15 cellular contexts compared by ENCODE assay signal in genomic region chrX:13692771-13693231, GRCh38. TPM values are rescaled to one million over a fixed set of nuclear protein-coding genes. Genes with fewer than 3 reads are reported as not detected.
DNase-seq lines count a peak whose midpoint lies in the region; ATAC-seq, FAIRE-seq and TF ChIP-seq lines count a peak whose summit lies in the region.
"Had no signal": no experiment of that assay in that cellular context is flagged by ENCODE, and none has a peak within 500 bp of the region (broad histone marks: within the 10 kb centered on the region; RNA-seq: fewer than 3 reads in every experiment).

No MANE protein-coding gene starts in this region.

- H3F3A ChIP-seq in GM23248 (ENCODE audit: insufficient read depth): no peaks in the 10 kb centered on the region

- peak overlapping the region in 1 of 2 donors; percentile 27 for H3K4me3 Mint-ChIP-seq in CD14-positive monocyte
- H3K4me3 Mint-ChIP-seq in naive thymus-derived CD8-positive, alpha-beta T cell: peak overlapping the region in 8 of 10 donors; percentile 15 to 71 (median 30)

- H3K79me2 ChIP-seq in GM23248 (ENCODE audit: insufficient read depth) (peaks cover 89% of the 10 kb centered on the region), GM12878 (ENCODE audit: control insufficient read depth, insufficient read depth, low read length) (peaks cover 89% of the 10 kb centered on the region)

- no peaks in the 10 kb centered on the region for H3K9me2 ChIP-seq in GM23248 (ENCODE audit: insufficient read depth)

- H3K36me3 ChIP-seq in GM23248 (ENCODE audit: low read depth) (no peaks in the 10 kb centered on the region), GM12878 (ENCODE audit: control insufficient read depth in 2 of 2, insufficient read depth in 2 of 2, low read length in 1 of 2) (no peaks in the 10 kb centered on the region; a peak in 1 of 4 replicates)
- H3K36me3 ChIP-seq: upper lobe of left lung had no signal

- H3K27me3 ChIP-seq in GM23248 (replicated peaks; ENCODE audit: insufficient read depth) (no peaks in the 10 kb centered on the region), GM12878 (replicated peaks in 1 of 2; ENCODE audit: control insufficient read depth in 2 of 2, insufficient read depth in 2 of 2, low read length in 1 of 2) (no peaks in the 10 kb centered on the region)
- H3K27me3 ChIP-seq: upper lobe of left lung had no signal

- SMC1A ChIA-PET in GM12878 (lab: Charles Lee; ENCODE audit: uncharacterized antibody, unreplicated experiment): interaction anchor here (1.0 to 13.8 kb wide), 8 partner anchors 16 to 65 kb away, joined by 3 to 198 read pairs (median 60); partner anchors contain the start of genes OFD1 and TRAPPC2

- H3K27ac Mint-ChIP-seq in CD14-positive monocyte: peak overlapping the region in 5 of 7 donors; percentile 8 to 81 (median 62)
- peak overlapping the region in 8 of 10 donors; percentile 1 to 88 (median 67) for H3K27ac Mint-ChIP-seq in naive thymus-derived CD8-positive, alpha-beta T cell

- in situ Hi-C loops in GM23248 (cut with MboI): no loop called here
- in situ Hi-C loops in GM12878 (cut with MboI): no loop called here

- no peak for FAIRE-seq in GM12878 (lab: Jason Lieb, UNC)

- RAD21 ChIA-PET in GM12878 (lab: Charles Lee; ENCODE audit: unreplicated experiment): interaction anchor here (1.4 to 11.4 kb wide), 10 partner anchors 22 to 606 kb away, joined by 3 to 201 read pairs (median 23); partner anchors contain the start of genes OFD1, TCEANC and TRAPPC2

- peaks cover 63% of the 10 kb centered on the region for H3K4me1 Mint-ChIP-seq in CD14-positive monocyte
- peaks cover 26 to 77% (median 66%) of the 10 kb centered on the region in 4 donors for H3K4me1 Mint-ChIP-seq in naive thymus-derived CD8-positive, alpha-beta T cell

- H3K9me3 ChIP-seq in GM23248 (ENCODE audit: low read depth): no peaks in the 10 kb centered on the region
- H3K9me3 ChIP-seq in GM12878 (replicated peaks; ENCODE audit: control insufficient read depth, insufficient read depth, low read length): no peaks in the 10 kb centered on the region; the same call in 2 of the 3 replicates
- H3K9me3 ChIP-seq: upper lobe of left lung had no signal

- CTCF ChIA-PET in GM12878 (lab: Yijun Ruan, JAX): interaction anchor here (1.3 to 10.2 kb wide), 5 partner anchors 23 to 63 kb away, joined by 3 to 89 read pairs (median 10); partner anchors contain the start of genes OFD1 and TRAPPC2

- peaks cover 0 to 3% of the 10 kb centered on the region in 2 donors for H3K36me3 Mint-ChIP-seq in CD14-positive monocyte
- peaks cover 0 to 6% (median 5%) of the 10 kb centered on the region in 3 donors for H3K36me3 Mint-ChIP-seq in naive thymus-derived CD8-positive, alpha-beta T cell

- peaks cover 28% of the 10 kb centered on the region for H3K4me1 ChIP-seq in GM23248 (ENCODE audit: insufficient read depth)
- H3K4me1 ChIP-seq in GM12878 (ENCODE audit: control insufficient read depth, insufficient read depth, low read length): peaks cover 24% of the 10 kb centered on the region

- ATAC-seq in GM12878 (no peak), GM18870 (IDR thresholded peaks at IDR 0.05; ENCODE audit: unreplicated experiment) (no peak)
- ATAC-seq in naive thymus-derived CD8-positive, alpha-beta T cell: no peak

- 0 out of 2 replicates have a peak overlapping the region, but pooled peaks have one; percentile 33 for H3K27ac ChIP-seq in GM23248
- H3K27ac ChIP-seq in GM12878 (ENCODE audit: control insufficient read depth, insufficient read depth): peak overlapping the region; percentile 69

- TF ChIP-seq CTCF in CD14-positive monocyte (IDR thresholded peaks at IDR 0.05): no peak
- TF ChIP-seq CTCF in GM12878 (IDR thresholded peaks at IDR 0.05 in 2 of 3, conservative IDR thresholded peaks at IDR 0.05 in 1 of 3; ENCODE audit: control insufficient read depth in 2 of 3, extremely low read depth in 1 of 3, insufficient read depth in 1 of 3, low read depth in 3 of 3, low read length in 3 of 3): no peak

- peaks cover 0 to 34% (median 0%) of the 10 kb centered on the region in 3 donors for H3K27me3 Mint-ChIP-seq in CD14-positive monocyte (ENCODE audit: low read depth in 3 of 3)
- H3K27me3 Mint-ChIP-seq in naive thymus-derived CD8-positive, alpha-beta T cell: no peaks in the 10 kb centered on the region

- peaks cover 0 to 6% (median 0%) of the 10 kb centered on the region in 7 donors for H3K9me3 Mint-ChIP-seq in CD14-positive monocyte
- H3K9me3 Mint-ChIP-seq in naive thymus-derived CD8-positive, alpha-beta T cell: peaks cover 0 to 4% (median 0%) of the 10 kb centered on the region in 9 donors

- BruUV-seq in GM12878 (replicated peaks; lab: Mats Ljungman, UMichigan): no TSS peak

- H3K9ac ChIP-seq in GM23248 (no peak overlapping the region), GM12878 (ENCODE audit: control insufficient read depth, insufficient read depth, low read length) (peak overlapping the region; percentile 67)

- TF ChIP-seq EP300 in GM12878 (IDR thresholded peaks at IDR 0.05; ENCODE audit: borderline replicate concordance in 1 of 2, control insufficient read depth in 1 of 2, low read depth in 2 of 2, low read length in 2 of 2): no peak

- TF ChIP-seq POLR2A in GM12878 (IDR thresholded peaks at IDR 0.05; ENCODE audit: low read depth, low read length): no peak

- TF ChIP-seq RAD21 in GM12878 (IDR thresholded peaks at IDR 0.05; ENCODE audit: insufficient read depth, low read depth, low read length): no peak

- 64 to 65% methylated on average over 5 of the region's 5 CpGs for WGBS in GM23248 (ENCODE audit: low coverage in 1 of 2, low lambda C conversion rate in 2 of 2, missing lambda C conversion rate in 2 of 2), 2 experiments
- WGBS in GM12878 (ENCODE audit: insufficient coverage, insufficient replicate concordance, low lambda C conversion rate, missing lambda C conversion rate): 30% methylated on average over 5 of the region's 5 CpGs

- intact Hi-C loops in CD14-positive monocyte (cut with micrococcal nuclease): loop anchor here (5.0 to 10.0 kb wide), 2 partner anchors 40 to 1182 kb away; partner anchors contain the start of genes FANCB (in 1 of the 2), MOSPD2 (in 1 of the 2) and TCEANC (in 1 of the 2)
- intact Hi-C loops in GM12878 (cut with micrococcal nuclease; ENCODE audit: unreplicated experiment): loop anchor here (1.0 to 10.0 kb wide), 2 partner anchors 34 to 738 kb away; no protein-coding TSS in a partner anchor

- H4K20me1 ChIP-seq in GM23248 (ENCODE audit: insufficient read depth) (peaks cover 7% of the 10 kb centered on the region; the same call in 1 of the 2 replicates), GM12878 (ENCODE audit: control insufficient read depth, insufficient read depth) (0 out of 2 replicates have a peak, but pooled peaks cover 2% of the 10 kb centered on the region)

- DNase-seq in CD14-positive monocyte (ENCODE audit: low spot score) (no peak), GM23248 (no peak), GM12878 (ENCODE audit: low read depth, low spot score) (no peak), NCI-H2196 treated with DMSO at 0.1 percent for 48 hours (lab: John Stamatoyannopoulos, UW; ENCODE audit: unreplicated experiment) (no peak), C1 segment of cervical spinal cord (lab: John Stamatoyannopoulos, UW) (no peak), HPDE6-E6E7 (ENCODE audit: extremely low spot score) (no peak)
- DNase-seq in naive thymus-derived CD8-positive, alpha-beta T cell: no peak
- DNase-seq: caudate nucleus; DMS79; hippocampal formation; NCI-H2029 treated with DMSO at 0.1 percent for 48 hours; Right ventricle myocardium superior; stimulated activated CD4-positive, alpha-beta T cell treated with anti-CD3 and anti-CD28 coated beads, Interleukin-4, amount 100 ng/mL, for 4 hours; upper lobe of left lung had no signal

- H2AFZ ChIP-seq in GM23248 (no peak overlapping the region), GM12878 (ENCODE audit: control insufficient read depth, low read depth, low read length) (no peak overlapping the region)

- H3K4me3 ChIP-seq in GM23248 (no peak overlapping the region), GM12878 (peak overlapping the region; percentile 66)
- H3K4me3 ChIP-seq: upper lobe of left lung had no signal

- POLR2A ChIA-PET in GM12878 (lab: Charles Lee): interaction anchor here (0.8 to 10.2 kb wide), 6 partner anchors 22 to 69 kb away, joined by 3 to 130 read pairs (median 6); partner anchors contain the start of genes OFD1 and TRAPPC2
- POLR2A ChIA-PET in naive thymus-derived CD8-positive, alpha-beta T cell (lab: Charles Lee): no interaction called here

- H3K4me2 ChIP-seq in GM23248 (ENCODE audit: unreplicated experiment) (no peak overlapping the region), GM12878 (ENCODE audit: control insufficient read depth, insufficient read depth) (peak overlapping the region; percentile 78)

RNA-seq across cellular contexts. Expression of gene RAB9A, which starts 3.9 kb away (rescaled TPM):
- 10 to 100 TPM; 30.8 to 38.1 TPM for polyA plus RNA-seq in CD14-positive monocyte
- total RNA-seq in GM23248 (2014; rRNA removed; shearing (Covaris generic)): 18.6 and 38.9 TPM in 2 replicates
- polyA plus RNA-seq in GM23248 (2016; fragmentation: Nextera tagmentation; extraction: Ambion mirVana): 38.9 and 40.4 TPM in 2 replicates
- 34.3 and 39.0 TPM in 2 replicates for total RNA-seq in GM12878 (2013; cell fraction: nucleolus; rRNA removed)
- 42.1 and 54.1 TPM in 2 replicates for total RNA-seq in GM12878 (2014; rRNA removed)
- total RNA-seq in GM12878 (2014; rRNA removed; fragmentation: Illumina TruSeq; extraction: Trizol): 50.5 and 53.1 TPM in 2 replicates
- 43.2 and 44.2 TPM in 2 replicates for total RNA-seq in GM12878 (2021)
- 21.1 TPM for polyA plus RNA-seq in GM12878 (2011; ENCODE audit: low read depth)
- 142 and 180 TPM in 2 replicates for polyA plus RNA-seq in GM12878 (2011; rRNA removed)
- polyA plus RNA-seq in GM12878 (2011; cell fraction: cytosol; rRNA removed): 58.5 and 62.9 TPM in 2 replicates
- polyA plus RNA-seq in GM12878 (2011; cell fraction: nucleus; rRNA removed): 50.2 and 59.5 TPM in 2 replicates
- polyA plus RNA-seq in GM12878 (2012): 31.9 and 49.2 TPM in 2 replicates
- 47.0 and 68.3 TPM in 2 replicates for polyA plus RNA-seq in GM12878 (2014; fragmentation: Illumina TruSeq; extraction: Trizol)
- 10 to 100 TPM; 49.2 to 49.3 TPM for polyA plus RNA-seq in GM12878 (2014; fragmentation: Nextera tagmentation; extraction: Ambion mirVana)
- polyA plus RNA-seq in GM12878 (2014; rRNA removed): 52.4 and 64.6 TPM in 2 replicates
- polyA plus RNA-seq in GM12878 (2016; fragmentation: Nextera tagmentation; extraction: Ambion mirVana): 10 to 100 TPM; 64.8 to 76.4 TPM
- polyA minus RNA-seq in GM12878 (2011; rRNA and poly(A)+ RNA removed): 52.1 and 73.6 TPM in 2 replicates
- polyA minus RNA-seq in GM12878 (2011; cell fraction: cytosol; rRNA and poly(A)+ RNA removed): 26.5 and 27.1 TPM in 2 replicates
- 14.7 and 17.5 TPM in 2 replicates for polyA minus RNA-seq in GM12878 (2011; cell fraction: nucleus; rRNA and poly(A)+ RNA removed)
- 10 to 100 TPM; 13.7 to 14.0 TPM for total RNA-seq in naive thymus-derived CD8-positive, alpha-beta T cell
- 10 to 100 TPM; 15.6 to 22.1 (median 17.3) TPM for polyA plus RNA-seq in naive thymus-derived CD8-positive, alpha-beta T cell

RNA-seq across cellular contexts. Expression of gene TCEANC, which starts 39.9 kb away (rescaled TPM):
- 1 to 10 TPM; 1.6 to 1.9 TPM for polyA plus RNA-seq in CD14-positive monocyte
- total RNA-seq in GM23248 (2014; rRNA removed; shearing (Covaris generic)): 2.2 and 4.3 TPM in 2 replicates
- 2.4 and 2.5 TPM in 2 replicates for polyA plus RNA-seq in GM23248 (2016; fragmentation: Nextera tagmentation; extraction: Ambion mirVana)
- 7.1 and 8.4 TPM in 2 replicates for total RNA-seq in GM12878 (2013; cell fraction: nucleolus; rRNA removed)
- 2.9 and 4.7 TPM in 2 replicates for total RNA-seq in GM12878 (2014; rRNA removed)
- total RNA-seq in GM12878 (2014; rRNA removed; fragmentation: Illumina TruSeq; extraction: Trizol): 3.7 and 3.8 TPM in 2 replicates
- total RNA-seq in GM12878 (2021): 3.0 and 3.8 TPM in 2 replicates
- 1.1 TPM for polyA plus RNA-seq in GM12878 (2011; ENCODE audit: low read depth)
- polyA plus RNA-seq in GM12878 (2011; rRNA removed): 4.9 and 6.5 TPM in 2 replicates
- 1.8 and 1.9 TPM in 2 replicates for polyA plus RNA-seq in GM12878 (2011; cell fraction: cytosol; rRNA removed)
- 4.4 TPM in 2 replicates for polyA plus RNA-seq in GM12878 (2011; cell fraction: nucleus; rRNA removed)
- 1.2 and 2.0 TPM in 2 replicates for polyA plus RNA-seq in GM12878 (2012)
- polyA plus RNA-seq in GM12878 (2014; fragmentation: Illumina TruSeq; extraction: Trizol): 3.4 and 4.4 TPM in 2 replicates
- polyA plus RNA-seq in GM12878 (2014; fragmentation: Nextera tagmentation; extraction: Ambion mirVana): 1 to 10 TPM; 1.5 to 4.0 TPM
- 1.9 and 2.0 TPM in 2 replicates for polyA plus RNA-seq in GM12878 (2014; rRNA removed)
- polyA plus RNA-seq in GM12878 (2016; fragmentation: Nextera tagmentation; extraction: Ambion mirVana): 1 to 10 TPM; 1.1 to 2.7 TPM
- 5.3 and 5.7 TPM in 2 replicates for polyA minus RNA-seq in GM12878 (2011; rRNA and poly(A)+ RNA removed)
- polyA minus RNA-seq in GM12878 (2011; cell fraction: cytosol; rRNA and poly(A)+ RNA removed): 2.8 and 5.3 TPM in 2 replicates
- 5.6 and 8.3 TPM in 2 replicates for polyA minus RNA-seq in GM12878 (2011; cell fraction: nucleus; rRNA and poly(A)+ RNA removed)
- total RNA-seq in naive thymus-derived CD8-positive, alpha-beta T cell: 10 to 100 TPM; 13.7 to 14.5 TPM
- polyA plus RNA-seq in naive thymus-derived CD8-positive, alpha-beta T cell: 10 to 100 TPM in 1 of 3 donors, 1 to 10 TPM in 2; 6.2 to 11.5 (median 8.7) TPM

RNA-seq across cellular contexts. Expression of gene TRAPPC2, which starts 41.6 kb away (rescaled TPM):
- polyA plus RNA-seq in CD14-positive monocyte (10 to 100 TPM; 12.2 to 18.3 TPM), GM23248 (2016; fragmentation: Nextera tagmentation; extraction: Ambion mirVana) (11.3 and 12.0 TPM in 2 replicates), GM12878 (2011; rRNA removed) (28.4 and 30.7 TPM in 2 replicates), GM12878 (2014; fragmentation: Illumina TruSeq; extraction: Trizol) (14.6 and 23.0 TPM in 2 replicates), GM12878 (2014; fragmentation: Nextera tagmentation; extraction: Ambion mirVana) (10 to 100 TPM; 18.3 to 27.5 TPM), GM12878 (2014; rRNA removed) (12.4 and 14.8 TPM in 2 replicates), GM12878 (2016; fragmentation: Nextera tagmentation; extraction: Ambion mirVana) (10 to 100 TPM; 21.6 to 26.6 TPM)
- 10.4 and 12.3 TPM in 2 replicates for total RNA-seq in GM23248 (2014; rRNA removed; shearing (Covaris generic))
- total RNA-seq in GM12878 (2013; cell fraction: nucleolus; rRNA removed): 27.6 and 32.3 TPM in 2 replicates
- total RNA-seq in GM12878 (2014; rRNA removed) (21.0 and 30.0 TPM in 2 replicates), GM12878 (2014; rRNA removed; fragmentation: Illumina TruSeq; extraction: Trizol) (24.8 and 26.2 TPM in 2 replicates), GM12878 (2021) (17.5 and 17.8 TPM in 2 replicates)
- polyA plus RNA-seq in GM12878 (2011; ENCODE audit: low read depth): 23.8 TPM
- polyA plus RNA-seq in GM12878 (2011; cell fraction: cytosol; rRNA removed): 13.5 and 19.6 TPM in 2 replicates
- polyA plus RNA-seq in GM12878 (2011; cell fraction: nucleus; rRNA removed): 11.8 and 13.8 TPM in 2 replicates
- 14.5 and 17.8 TPM in 2 replicates for polyA plus RNA-seq in GM12878 (2012)
- 15.3 and 18.7 TPM in 2 replicates for polyA minus RNA-seq in GM12878 (2011; rRNA and poly(A)+ RNA removed)
- polyA minus RNA-seq in GM12878 (2011; cell fraction: cytosol; rRNA and poly(A)+ RNA removed): 10.3 and 13.9 TPM in 2 replicates
- 10.0 and 15.9 TPM in 2 replicates for polyA minus RNA-seq in GM12878 (2011; cell fraction: nucleus; rRNA and poly(A)+ RNA removed)
- 10 to 100 TPM; 34.3 to 35.5 TPM for total RNA-seq in naive thymus-derived CD8-positive, alpha-beta T cell
- 10 to 100 TPM; 25.7 to 51.5 (median 31.9) TPM for polyA plus RNA-seq in naive thymus-derived CD8-positive, alpha-beta T cell

RNA-seq across cellular contexts. Expression of gene OFD1, which starts 41.7 kb away (rescaled TPM):
- polyA plus RNA-seq in CD14-positive monocyte: 1 to 10 TPM; 2.4 to 2.9 TPM
- total RNA-seq in GM23248 (2014; rRNA removed; shearing (Covaris generic)): 3.2 and 6.2 TPM in 2 replicates
- 9.6 and 10.4 TPM in 2 replicates for polyA plus RNA-seq in GM23248 (2016; fragmentation: Nextera tagmentation; extraction: Ambion mirVana)
- total RNA-seq in GM12878 (2013; cell fraction: nucleolus; rRNA removed): 173 and 178 TPM in 2 replicates
- total RNA-seq in GM12878 (2014; rRNA removed): 22.4 and 27.7 TPM in 2 replicates
- 39.5 and 43.7 TPM in 2 replicates for total RNA-seq in GM12878 (2014; rRNA removed; fragmentation: Illumina TruSeq; extraction: Trizol)
- 30.6 and 34.0 TPM in 2 replicates for total RNA-seq in GM12878 (2021)
- polyA plus RNA-seq in GM12878 (2011; ENCODE audit: low read depth): 17.6 TPM
- polyA plus RNA-seq in GM12878 (2011; rRNA removed): 77.2 and 107 TPM in 2 replicates
- 32.3 and 33.2 TPM in 2 replicates for polyA plus RNA-seq in GM12878 (2011; cell fraction: cytosol; rRNA removed)
- 186 and 224 TPM in 2 replicates for polyA plus RNA-seq in GM12878 (2011; cell fraction: nucleus; rRNA removed)
- 25.2 and 35.0 TPM in 2 replicates for polyA plus RNA-seq in GM12878 (2012)
- 33.3 and 43.7 TPM in 2 replicates for polyA plus RNA-seq in GM12878 (2014; fragmentation: Illumina TruSeq; extraction: Trizol)
- polyA plus RNA-seq in GM12878 (2014; fragmentation: Nextera tagmentation; extraction: Ambion mirVana): 10 to 100 TPM; 43.0 to 64.5 TPM
- polyA plus RNA-seq in GM12878 (2014; rRNA removed): 23.6 and 23.7 TPM in 2 replicates
- polyA plus RNA-seq in GM12878 (2016; fragmentation: Nextera tagmentation; extraction: Ambion mirVana): 10 to 100 TPM; 32.6 to 34.2 TPM
- 38.1 and 44.5 TPM in 2 replicates for polyA minus RNA-seq in GM12878 (2011; rRNA and poly(A)+ RNA removed)
- polyA minus RNA-seq in GM12878 (2011; cell fraction: cytosol; rRNA and poly(A)+ RNA removed): 18.8 and 19.2 TPM in 2 replicates
- 85.6 and 109 TPM in 2 replicates for polyA minus RNA-seq in GM12878 (2011; cell fraction: nucleus; rRNA and poly(A)+ RNA removed)
- 100 to 1,000 TPM; 119 to 127 TPM for total RNA-seq in naive thymus-derived CD8-positive, alpha-beta T cell
- 10 to 100 TPM; 27.3 to 37.6 (median 33.8) TPM for polyA plus RNA-seq in naive thymus-derived CD8-positive, alpha-beta T cell
